Comparison of ENCODE assay signal across 25 cellular contexts in genomic region chr10:75976681-75977080, GRCh38.
"Had no signal": no experiment of that assay in that cellular context is flagged by ENCODE, and none has a peak within 500 bp of the region (broad histone marks: within the 10 kb centered on the region; RNA-seq: fewer than 3 reads in every experiment).

No MANE protein-coding gene starts in this region.

- ATAC-seq: activated CD4-positive, CD25-positive, alpha-beta regulatory T cell treated with anti-CD3 and anti-CD28 coated beads, Interleukin-2, amount 50 U/mL, for 24 hours; activated CD8-positive, alpha-beta T cell treated with anti-CD3 and anti-CD28 coated beads for 36 hours; activated T-cell treated with anti-CD3 and anti-CD28 coated beads, Interleukin-2, amount 50 U/mL, for 4 hours; activated T-helper 17 cell treated with anti-CD3 and anti-CD28 coated beads, Interleukin-2, amount 50 U/mL, for 72 hours; esophagus mucosa; gastrocnemius medialis; T-helper 17 cell had no signal

- DNase-seq: activated B cell treated with CpG ODN at 0.5 μM for 24 hours; activated CD4-positive, alpha-beta T cell treated with anti-CD3 and anti-CD28 coated beads for 48 hours; activated CD4-positive, alpha-beta T cell treated with anti-CD3 and anti-CD28 coated beads, Interleukin-2, amount 50 U/mL, for 1 hour; activated CD4-positive, alpha-beta T cell treated with anti-CD3 and anti-CD28 coated beads, Interleukin-2, amount 50 U/mL, for 48 hours; activated CD8-positive, alpha-beta memory T cell treated with anti-CD3 and anti-CD28 coated beads for 24 hours; activated CD8-positive, alpha-beta T cell treated with anti-CD3 and anti-CD28 coated beads for 36 hours; activated effector memory CD4-positive, alpha-beta T cell treated with Interleukin-2 at 50 U/mL for 16 hours; activated gamma-delta T cell treated with Interleukin-2 at 50 U/mL for 16 hours; activated naive CD4-positive, alpha-beta T cell treated with anti-CD3 and anti-CD28 coated beads, Interleukin-2, amount 50 U/mL, for 16 hours; activated naive CD4-positive, alpha-beta T cell treated with Interleukin-2 at 50 U/mL for 16 hours; activated T-cell treated with anti-CD3 and anti-CD28 coated beads, Interleukin-2, amount 50 U/mL, for 4 hours; amniotic stem cell; brain microvascular endothelial cell; dorsolateral prefrontal cortex; effector memory CD4-positive, alpha-beta T cell; endodermal cell; foreskin fibroblast; gastrocnemius medialis; T-helper 1 cell; T-helper 17 cell; T1000; WERI-Rb-1 had no signal
